ENCODE assay signal across 8 cellular contexts in the genomic region with DNA sequence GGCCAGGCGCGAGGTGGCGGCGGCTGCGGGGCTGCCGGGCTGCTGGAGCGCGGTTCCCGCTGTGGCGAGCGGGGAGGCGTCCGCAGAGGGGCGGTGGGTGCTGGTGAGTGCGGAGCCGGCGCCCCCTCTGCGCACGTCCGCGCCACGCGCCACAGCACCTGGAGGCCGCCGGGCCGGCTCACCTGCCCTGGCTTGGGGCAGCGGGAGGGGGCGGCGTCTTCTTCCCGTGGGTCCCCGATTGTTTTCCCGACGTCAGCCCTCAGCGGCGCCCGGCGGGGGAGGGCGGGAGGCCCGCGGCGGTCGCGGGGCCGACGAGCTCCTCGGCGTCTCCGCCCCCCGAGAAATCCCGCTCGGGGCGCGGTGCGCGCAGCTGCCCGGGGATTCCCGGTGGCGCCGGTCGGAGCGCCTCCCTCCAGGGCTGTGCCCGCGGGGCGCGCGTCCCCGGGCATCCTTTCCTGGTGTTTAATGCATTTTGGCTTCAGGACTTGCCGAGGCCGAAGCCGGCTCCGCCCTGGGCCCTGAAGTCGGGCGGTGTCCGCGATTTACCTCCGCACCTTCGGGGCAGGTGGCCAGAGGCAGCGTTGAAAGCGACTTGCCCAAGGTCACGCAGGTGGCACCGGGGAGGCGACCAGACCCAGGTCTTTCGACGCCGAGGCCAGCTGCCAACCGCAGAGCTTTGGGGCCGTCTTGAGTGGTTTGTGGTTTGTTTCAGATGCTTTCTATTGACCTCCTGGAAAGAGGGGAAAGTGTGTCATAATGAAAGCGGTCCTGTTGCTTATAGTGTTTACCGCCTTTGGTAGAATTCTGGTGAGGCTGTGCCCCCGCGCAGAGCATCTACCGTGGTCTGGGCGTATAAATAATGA. TPM values are rescaled to one million over a fixed set of nuclear protein-coding genes. Genes with fewer than 3 reads are reported as not detected.
DNase-seq lines count a peak whose midpoint lies in the region; ATAC-seq, FAIRE-seq and TF ChIP-seq lines count a peak whose summit lies in the region.

No MANE protein-coding gene starts in this region.

- no peaks in the 10 kb centered on the region for H3K27me3 ChIP-seq in muscle layer of duodenum (ENCODE audit: low read depth, low read length)

- 0 out of 5 replicates have a peak, but pooled peaks of 1 of the 2 experiments have one; percentile 8 for TF ChIP-seq RAD21 in A549 (conservative IDR thresholded peaks at IDR 0.05 in 1 of 2, IDR thresholded peaks at IDR 0.05 in 1 of 2)

- DNase-seq in A549 (ENCODE audit: low read depth in 1 of 2, low spot score in 1 of 2) (peak; percentile 49), NCI-H526 treated with DMSO at 0.1 percent for 48 hours (lab: John Stamatoyannopoulos, UW) (peak; percentile 23), erythroblast (lab: John Stamatoyannopoulos, UW) (peak; percentile 18 to 20)
- DNase-seq in activated T-cell treated with anti-CD3 and anti-CD28 coated beads, Interleukin-2, amount 50 U/mL, for 24 hours, result peak; percentile 83
- DNase-seq in stimulated activated CD8-positive, alpha-beta memory T cell treated with anti-CD3 and anti-CD28 coated beads, Interleukin-4, amount 100 ng/mL, for 48 hours, result peak; percentile 82

- peak overlapping the region; percentile 97 for H3K27ac Mint-ChIP-seq in activated T-cell treated with anti-CD3 and anti-CD28 coated beads, Interleukin-2, amount 50 U/mL, for 24 hours

- peak overlapping the region; percentile 90 for H3K4me3 Mint-ChIP-seq in activated T-cell treated with anti-CD3 and anti-CD28 coated beads, Interleukin-2, amount 50 U/mL, for 24 hours

- peak; percentile 67 for ATAC-seq in A549
- peak; percentile 67 for ATAC-seq in GM18511 (IDR thresholded peaks at IDR 0.05; ENCODE audit: unreplicated experiment)
- ATAC-seq in HG03025 (IDR thresholded peaks at IDR 0.05; ENCODE audit: low FRiP score, unreplicated experiment), result peak; percentile 52

- no peak for TF ChIP-seq POLR2A in A549 (IDR thresholded peaks at IDR 0.05; ENCODE audit: low read length)
- TF ChIP-seq POLR2A in erythroblast (IDR thresholded peaks at IDR 0.05; ENCODE audit: low read length), result no peak

- peak overlapping the region; percentile 88 for H3K4me2 ChIP-seq in A549

- H3K27ac ChIP-seq in A549 (peak overlapping the region; percentile 89 to 97), muscle layer of duodenum (ENCODE audit: low read length) (peak overlapping the region; percentile 86)

- H3K36me3 ChIP-seq in muscle layer of duodenum (ENCODE audit: control insufficient read depth in 1 of 2, insufficient read depth in 2 of 2, low read length in 2 of 2), result no peaks in the 10 kb centered on the region

- no peaks in the 10 kb centered on the region for H3K9me3 ChIP-seq in A549
- no peaks in the 10 kb centered on the region for H3K9me3 ChIP-seq in muscle layer of duodenum (ENCODE audit: control insufficient read depth in 1 of 2, low read length in 2 of 2)

- 4% methylated on average over 7 of the region's 93 CpGs for WGBS in A549 (ENCODE audit: missing lambda C conversion rate)

- no peak for TF ChIP-seq CTCF in A549 (IDR thresholded peaks at IDR 0.05)

- peaks cover 46% of the 10 kb centered on the region for H3K4me1 Mint-ChIP-seq in activated T-cell treated with anti-CD3 and anti-CD28 coated beads, Interleukin-2, amount 50 U/mL, for 24 hours (ENCODE audit: low read depth)

- H3K4me3 ChIP-seq in A549, result peak overlapping the region; percentile 74
- peak overlapping the region; percentile 83 to 91 for H3K4me3 ChIP-seq in muscle layer of duodenum (ENCODE audit: low read depth in 1 of 2, low read length in 2 of 2)

- CTCF ChIA-PET in A549 (lab: Yijun Ruan, JAX), result interaction anchor here (0.6 to 3.2 kb wide), 10 partner anchors 12 to 190 kb away, joined by 3 to 13 read pairs (median 4); no protein-coding TSS in a partner anchor

- H3K4me1 ChIP-seq in A549, result peaks cover 34% of the 10 kb centered on the region
- no peaks in the 10 kb centered on the region for H3K4me1 ChIP-seq in muscle layer of duodenum (ENCODE audit: control insufficient read depth in 1 of 2, insufficient read depth in 2 of 2, low read length in 2 of 2)

- no peaks in the 10 kb centered on the region for H3K9me3 Mint-ChIP-seq in activated T-cell treated with anti-CD3 and anti-CD28 coated beads, Interleukin-2, amount 50 U/mL, for 24 hours

- POLR2A ChIA-PET in A549 (lab: Yijun Ruan, JAX), result interaction anchor here (0.9 to 2.7 kb wide), 8 partner anchors 17 to 76 kb away, joined by 3 to 22 read pairs (median 4); no protein-coding TSS in a partner anchor

- FAIRE-seq in A549 (lab: Jason Lieb, UNC), result no peak

- H3K27me3 Mint-ChIP-seq in activated T-cell treated with anti-CD3 and anti-CD28 coated beads, Interleukin-2, amount 50 U/mL, for 24 hours, result peaks cover 26% of the 10 kb centered on the region

- peaks cover 12% of the 10 kb centered on the region for H3K36me3 Mint-ChIP-seq in activated T-cell treated with anti-CD3 and anti-CD28 coated beads, Interleukin-2, amount 50 U/mL, for 24 hours (ENCODE audit: low read depth)

- no peak for TF ChIP-seq EP300 in A549 (IDR thresholded peaks at IDR 0.05)

TF ChIP-seq in A549, 52 proteins besides CTCF, POLR2A, EP300 and RAD21:
- TF ChIP-seq, protein P1, sequence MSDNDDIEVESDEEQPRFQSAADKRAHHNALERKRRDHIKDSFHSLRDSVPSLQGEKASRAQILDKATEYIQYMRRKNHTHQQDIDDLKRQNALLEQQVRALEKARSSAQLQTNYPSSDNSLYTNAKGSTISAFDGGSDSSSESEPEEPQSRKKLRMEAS (IDR thresholded peaks at IDR 0.05), result no peak; the same call in 1 of the 2 replicates
- no peak for TF ChIP-seq MYC (IDR thresholded peaks at IDR 0.05; ENCODE audit: borderline replicate concordance, low read length)
- TF ChIP-seq ZFP36 (IDR thresholded peaks at IDR 0.05; ENCODE audit: borderline replicate concordance, partially characterized antibody), result no peak
- peak; percentile 72; the same call in 1 of the 2 replicates for TF ChIP-seq PHF8 (IDR thresholded peaks at IDR 0.05; ENCODE audit: borderline replicate concordance, low read depth)
- no peak for TF ChIP-seq TFCP2L1 (CRISPR knock-in tag; IDR thresholded peaks at IDR 0.05)
- peak; percentile 35 to 89; a peak in 2 of 5 replicates for TF ChIP-seq JUN (IDR thresholded peaks at IDR 0.05)
- TF ChIP-seq HDAC2 (IDR thresholded peaks at IDR 0.05), result no peak
- no peak for TF ChIP-seq TP53 (CRISPR knock-in tag; IDR thresholded peaks at IDR 0.05)
- no peak for TF ChIP-seq HOXA7 (CRISPR knock-in tag; IDR thresholded peaks at IDR 0.05)
- no peak for TF ChIP-seq KDM1A (IDR thresholded peaks at IDR 0.05; ENCODE audit: low read depth)
- TF ChIP-seq, protein P2, sequence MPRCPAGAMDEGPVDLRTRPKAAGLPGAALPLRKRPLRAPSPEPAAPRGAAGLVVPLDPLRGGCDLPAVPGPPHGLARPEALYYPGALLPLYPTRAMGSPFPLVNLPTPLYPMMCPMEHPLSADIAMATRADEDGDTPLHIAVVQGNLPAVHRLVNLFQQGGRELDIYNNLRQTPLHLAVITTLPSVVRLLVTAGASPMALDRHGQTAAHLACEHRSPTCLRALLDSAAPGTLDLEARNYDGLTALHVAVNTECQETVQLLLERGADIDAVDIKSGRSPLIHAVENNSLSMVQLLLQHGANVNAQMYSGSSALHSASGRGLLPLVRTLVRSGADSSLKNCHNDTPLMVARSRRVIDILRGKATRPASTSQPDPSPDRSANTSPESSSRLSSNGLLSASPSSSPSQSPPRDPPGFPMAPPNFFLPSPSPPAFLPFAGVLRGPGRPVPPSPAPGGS (IDR thresholded peaks at IDR 0.05), result peak; percentile 13; the same call in 1 of the 3 replicates
- TF ChIP-seq NR3C1 (IDR thresholded peaks at IDR 0.05), result no peak
TF ChIP-seq in A549: peak in this region for 3.

RNA-seq across cellular contexts. Expression of a gene that starts 0.6 kb away (rescaled TPM):
- polyA plus RNA-seq in A549 (2011; rRNA removed) (52.0 and 62.4 TPM in 2 replicates), A549 (2017; fragmentation: RNase III; extraction: RNeasy Plus Mini Kit Qiagen cat#74134 plus additional on column Dnase treatment) (22.8 to 27.1 TPM (median 26.7 TPM) in 3 replicates)
- polyA plus RNA-seq in A549 (2012; cell fraction: cytosol; rRNA removed), result 12.4 and 13.9 TPM in 2 replicates
- polyA plus RNA-seq in A549 (2012; cell fraction: nucleus; rRNA removed), result 9.2 and 12.8 TPM in 2 replicates
- 18.2 and 25.2 TPM in 2 replicates for polyA minus RNA-seq in A549 (2011; rRNA and poly(A)+ RNA removed)

Comparison
In these comparisons a context has a peak if more than half of its experiments do, and no peak if none do; other contexts are left out.
1. Peak in every context shown above with its lines: DNase-seq, ATAC-seq, H3K4me3 ChIP-seq and H3K27ac ChIP-seq.
2. DNase-seq: peak in every context shown above with its lines; median percentile 83 in activated T-cell treated with anti-CD3 and anti-CD28 coated beads, Interleukin-2, amount 50 U/mL, for 24 hours; 82 in stimulated activated CD8-positive, alpha-beta memory T cell treated with anti-CD3 and anti-CD28 coated beads, Interleukin-4, amount 100 ng/mL, for 48 hours; 49 in A549; 23 in NCI-H526 treated with DMSO at 0.1 percent for 48 hours; 19 in erythroblast.